In genomic region chr7:116197355-116197754, GRCh38 we compare ENCODE assay signal across 15 cellular contexts.
"Had no signal": no experiment of that assay in that cellular context is flagged by ENCODE, and none has a peak within 500 bp of the region (broad histone marks: within the 10 kb centered on the region; RNA-seq: fewer than 3 reads in every experiment).

No MANE protein-coding gene starts in this region.

- ATAC-seq: activated CD4-positive, alpha-beta T cell treated with anti-CD3 and anti-CD28 coated beads for 36 hours; activated CD8-positive, alpha-beta memory T cell treated with anti-CD3 and anti-CD28 coated beads, Interleukin-2, amount 10 ng/mL, durations not matched to agents 7 days and 5 days; esophagus mucosa; heart left ventricle; left colon; lower lobe of right lung; pancreas; sciatic nerve; upper lobe of right lung had no signal

- DNase-seq: activated CD4-positive, alpha-beta memory T cell treated with anti-CD3 and anti-CD28 coated beads for 36 hours; activated CD4-positive, alpha-beta T cell treated with anti-CD3 and anti-CD28 coated beads for 36 hours; activated CD8-positive, alpha-beta memory T cell treated with anti-CD3 and anti-CD28 coated beads, Interleukin-2, amount 10 ng/mL, durations not matched to agents 7 days and 5 days; activated naive CD4-positive, alpha-beta T cell treated with anti-CD3 and anti-CD28 coated beads, Interleukin-2, amount 10 ng/mL, durations not matched to agents 7 days and 5 days; activated T-cell treated with anti-CD3 and anti-CD28 coated beads, Interleukin-2, amount 50 U/mL, for 1 hour; caudate nucleus; colonic mucosa; heart left ventricle; left colon; lower lobe of right lung; pancreas; spleen; upper lobe of right lung had no signal

- H3K9me3 ChIP-seq: colonic mucosa, heart left ventricle, lower lobe of right lung, pancreas, spleen, upper lobe of right lung had no signal

- H3K27me3 ChIP-seq: colonic mucosa, heart left ventricle, spleen, upper lobe of right lung had no signal

- H3K36me3 ChIP-seq: colonic mucosa, heart left ventricle, lower lobe of right lung, pancreas, spleen, upper lobe of right lung had no signal

- H3K4me1 ChIP-seq: colonic mucosa, heart left ventricle, lower lobe of right lung, pancreas, spleen, upper lobe of right lung had no signal

- H3K4me3 ChIP-seq: colonic mucosa, heart left ventricle, lower lobe of right lung, pancreas, spleen, upper lobe of right lung had no signal
